Comparison of ENCODE assay signal across 8 cellular contexts in genomic region chr4:51842554-51843308, GRCh38. TPM values are rescaled to one million over a fixed set of nuclear protein-coding genes. Genes with fewer than 3 reads are reported as not detected.
DNase-seq lines count a peak whose midpoint lies in the region; ATAC-seq and TF ChIP-seq lines count a peak whose summit lies in the region.

Gene DCUN1D4, plus strand, starts transcription at chr4:51843153. Its CDS starts 90 bp downstream, at chr4:51843243.

- no peaks in the 10 kb centered on the region for H3K9me3 Mint-ChIP-seq in type B pancreatic cell

- TF ChIP-seq POLR2A in heart left ventricle (IDR thresholded peaks at IDR 0.05) = peak; percentile 31 to 71

- in situ Hi-C loops in GM13976 (cut with MboI; ENCODE audit: low sequenced_read_pairs, unreplicated experiment) = no loop called here

- H3K4me3 ChIP-seq in heart left ventricle = peak within 1 kb of the TSS; percentile 68 to 95 (median 88)

- peak within 1 kb of the TSS; percentile 97 for H3K4me3 Mint-ChIP-seq in type B pancreatic cell

- H3K9me3 ChIP-seq in heart left ventricle = no peaks in the 10 kb centered on the region

- intact Hi-C loops in T-helper 1 cell treated with Interleukin-12 subunit alpha and Interleukin-12 subunit beta and Interleukin-4 antibody, amounts not matched to agents 30 ng/mL and 1 ng/mL, for 36 hours (cut with micrococcal nuclease) = loop anchor here (1.0 to 2.0 kb wide), 5 partner anchors 184 to 1020 kb away; partner anchors contain the start of genes RASL11B, SGCB and USP46
- intact Hi-C loops in heart left ventricle (cut with DNase I) = loop anchor here in 5 of 10 donors (5.0 to 10.0 kb wide), 3 partner anchors 50 to 202 kb away; partner anchors contain the start of gene SGCB (in 4 of the 5)

- peaks cover 0 to 24% (median 11%) of the 10 kb centered on the region in 12 donors for H3K4me1 ChIP-seq in heart left ventricle

- H3K27ac Mint-ChIP-seq in type B pancreatic cell = peak within 1 kb of the TSS; percentile 97

- peak within 1 kb of the TSS; percentile 76 to 99 (median 93) for H3K27ac ChIP-seq in heart left ventricle

- peak; percentile 32 for TF ChIP-seq CTCF in GM13976 (IDR thresholded peaks at IDR 0.05; ENCODE audit: borderline replicate concordance, control extremely low read depth, extremely low read depth, insufficient read depth, missing control alignments)
- TF ChIP-seq CTCF in heart left ventricle (IDR thresholded peaks at IDR 0.05) = peak; percentile 24 to 72 (median 46)
- TF ChIP-seq CTCF in type B pancreatic cell (conservative IDR thresholded peaks at IDR 0.05) = peak; percentile 44

- H3K4me1 Mint-ChIP-seq in type B pancreatic cell (ENCODE audit: unreplicated experiment) = peaks cover 17% of the 10 kb centered on the region

- H3K27me3 Mint-ChIP-seq in type B pancreatic cell = peaks cover 3% of the 10 kb centered on the region

- ATAC-seq in HG02870 (IDR thresholded peaks at IDR 0.05; ENCODE audit: unreplicated experiment) (peak; percentile 91), heart left ventricle (peak; percentile 93 to 98 (median 96))

- peak; percentile 100 for DNase-seq in GM13976 (ENCODE audit: low spot score)
- peak; percentile 98 for DNase-seq in NCI-H146 treated with DMSO at 0.1 percent for 48 hours (lab: John Stamatoyannopoulos, UW; ENCODE audit: unreplicated experiment)
- peak; percentile 100 for DNase-seq in amniotic epithelial cell (ENCODE audit: low read depth)
- peak; percentile 100 for DNase-seq in heart left ventricle
- peak; percentile 100 for DNase-seq in pons (ENCODE audit: low spot score)
- peak; percentile 100 for DNase-seq in type B pancreatic cell (ENCODE audit: extremely low spot score, unreplicated experiment)

- H3K36me3 ChIP-seq in heart left ventricle = no peaks in the 10 kb centered on the region

- peaks cover 3% of the 10 kb centered on the region for H3K36me3 Mint-ChIP-seq in type B pancreatic cell

- H3K27me3 ChIP-seq in heart left ventricle = no peaks in the 10 kb centered on the region

- 0 to 1% (median 0%) methylated on average over 10 to 68 of the region's 68 CpGs for WGBS in heart left ventricle, 4 donors

RNA-seq across cellular contexts. Expression of gene DCUN1D4, which starts in this region (rescaled TPM):
- total RNA-seq in T-helper 1 cell treated with Interleukin-12 subunit alpha and Interleukin-12 subunit beta and Interleukin-4 antibody, amounts not matched to agents 30 ng/mL and 1 ng/mL, for 36 hours = 25.5 and 29.1 TPM in 2 replicates
- 10 to 100 TPM; 16.6 to 54.0 (median 38.1) TPM for total RNA-seq in heart left ventricle
- 10 to 100 TPM; 10.4 to 19.1 TPM for polyA plus RNA-seq in heart left ventricle
- 27.5 and 62.4 TPM in 2 replicates for total RNA-seq in type B pancreatic cell (ENCODE audit: low replicate concordance)

Comparison
In these comparisons a context has a peak if more than half of its experiments do, and no peak if none do; other contexts are left out.
1. Peak in every context shown above with its lines: DNase-seq, ATAC-seq, H3K4me3 ChIP-seq and H3K27ac ChIP-seq.